In the genomic region with DNA sequence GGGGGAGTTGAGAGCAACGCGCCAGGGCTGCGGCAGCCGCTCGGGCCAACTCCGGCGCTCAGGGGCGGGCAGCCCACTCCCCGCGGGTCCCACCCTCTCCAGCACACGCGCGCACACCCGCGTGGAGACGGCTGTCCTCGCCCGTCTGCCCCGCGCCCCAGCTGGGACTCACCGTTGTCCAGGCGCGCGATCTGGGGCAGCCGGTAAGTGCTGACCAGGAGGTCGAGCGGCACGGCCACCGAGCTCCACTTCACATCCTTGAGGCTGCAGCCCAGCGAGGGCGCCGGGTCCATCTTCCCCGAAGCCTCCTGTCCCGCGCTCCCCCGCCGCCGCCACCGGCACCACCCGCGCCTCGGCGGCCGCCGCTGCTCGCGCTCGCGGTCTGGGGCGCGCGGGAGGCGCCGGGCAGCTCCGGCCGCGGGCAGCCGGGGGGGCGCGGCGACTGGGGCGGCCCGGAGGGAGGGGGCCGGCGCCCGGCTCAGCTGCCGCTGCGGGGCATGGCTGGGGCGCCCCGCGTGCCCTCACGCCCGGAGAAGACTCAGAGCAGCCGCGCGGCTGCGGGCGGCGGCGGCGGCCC, we compare ENCODE assay signal across 8 cellular contexts. TPM values are rescaled to one million over a fixed set of nuclear protein-coding genes. Genes with fewer than 3 reads are reported as not detected.
DNase-seq lines count a peak whose midpoint lies in the region; ATAC-seq and TF ChIP-seq lines count a peak whose summit lies in the region.

No MANE protein-coding gene starts in this region.

- TF ChIP-seq EP300 in suprapubic skin (IDR thresholded peaks at IDR 0.05), result no peak

- H3K9me3 ChIP-seq in BLaER1 (no peaks in the 10 kb centered on the region), Panc1 (ENCODE audit: control insufficient read depth, insufficient read depth, low read depth, low read length) (no peaks in the 10 kb centered on the region), suprapubic skin (no peaks in the 10 kb centered on the region)

- POLR2A ChIA-PET in Panc1 (lab: Charles Lee), result interaction anchor here (0.6 kb wide), 1 partner anchor 179 kb away, joined by 7 read pairs; no protein-coding TSS in a partner anchor

- H4K20me1 ChIP-seq in BLaER1, result no peaks in the 10 kb centered on the region

- WGBS in suprapubic skin, result 2% methylated on average over 10 of the region's 81 CpGs

- H3K4me3 Mint-ChIP-seq in chondrocyte (ENCODE audit: unreplicated experiment), result peak overlapping the region; percentile 86

- intact Hi-C loops in Panc1 (cut with micrococcal nuclease; ENCODE audit: unreplicated experiment), result loop anchor here (2.0 kb wide), 1 partner anchor 199 kb away; no protein-coding TSS in a partner anchor

- peak overlapping the region; percentile 75 for H3K27ac ChIP-seq in BLaER1
- no peak overlapping the region for H3K27ac ChIP-seq in Panc1 (ENCODE audit: low read length)
- peak overlapping the region; percentile 90 for H3K27ac ChIP-seq in suprapubic skin

- H3K4me1 ChIP-seq in BLaER1 (peaks cover 20% of the 10 kb centered on the region), Panc1 (ENCODE audit: control insufficient read depth, insufficient read depth, low read length) (peaks cover 8% of the 10 kb centered on the region), suprapubic skin (peaks cover 38% of the 10 kb centered on the region)

- DNase-seq in GM20000 (ENCODE audit: low spot score), result peak; percentile 49
- no peak for DNase-seq in Panc1 (ENCODE audit: low read depth, low spot score)
- DNase-seq in chondrocyte (ENCODE audit: low spot score), result peak; percentile 91
- peak; percentile 62 for DNase-seq in left lobe of liver (ENCODE audit: low spot score)
- peak; percentile 74 to 82 for DNase-seq in suprapubic skin (ENCODE audit: low spot score in 2 of 2)
- no peak for DNase-seq in NOMO-1 treated with dmso at 0.1 percent for 144 hours (lab: John Stamatoyannopoulos, UW; ENCODE audit: unreplicated experiment)

- H3K4me3 ChIP-seq in BLaER1 (peak overlapping the region; percentile 91), Panc1 (ENCODE audit: low read depth in 2 of 2, low read length in 2 of 2) (peak overlapping the region; percentile 67 to 71), suprapubic skin (peak overlapping the region; percentile 87)

- H3K36me3 Mint-ChIP-seq in chondrocyte (ENCODE audit: low read depth), result no peaks in the 10 kb centered on the region

- peak overlapping the region; percentile 85 for H3K4me2 ChIP-seq in BLaER1

- peak overlapping the region; percentile 78 for H3K27ac Mint-ChIP-seq in chondrocyte (ENCODE audit: unreplicated experiment)

- H3K36me3 ChIP-seq in BLaER1 (no peaks in the 10 kb centered on the region), Panc1 (ENCODE audit: control insufficient read depth, insufficient read depth, low read length) (no peaks in the 10 kb centered on the region), suprapubic skin (no peaks in the 10 kb centered on the region)

- CTCF ChIA-PET in Panc1 (lab: Charles Lee), result interaction anchor here (0.6 to 1.8 kb wide), 8 partner anchors 79 to 1622 kb away, joined by 3 to 19 read pairs (median 4); no protein-coding TSS in a partner anchor

- TF ChIP-seq CTCF in GM20000 (IDR thresholded peaks at IDR 0.05; ENCODE audit: extremely low read depth, missing control alignments) (no peak), Panc1 (IDR thresholded peaks at IDR 0.05) (no peak), chondrocyte (IDR thresholded peaks at IDR 0.05) (no peak), suprapubic skin (IDR thresholded peaks at IDR 0.05) (no peak)

- no peaks in the 10 kb centered on the region for H3K9me3 Mint-ChIP-seq in chondrocyte (ENCODE audit: low read depth)

- H3K27me3 ChIP-seq in BLaER1 (peaks cover 10% of the 10 kb centered on the region), Panc1 (ENCODE audit: control insufficient read depth, insufficient read depth, low read length) (no peaks in the 10 kb centered on the region), suprapubic skin (no peaks in the 10 kb centered on the region)

- H3K27me3 Mint-ChIP-seq in chondrocyte (ENCODE audit: low read depth), result peaks cover 6% of the 10 kb centered on the region

- in situ Hi-C loops in Panc1 (cut with HindIII; ENCODE audit: low pct_unique_long_range_greater_than_20kb, low sequenced_read_pairs), result no loop called here

- peak overlapping the region; percentile 80 for H3K9ac ChIP-seq in BLaER1

- BruUV-seq in Panc1 (replicated peaks; lab: Mats Ljungman, UMichigan), result no TSS peak

- TF ChIP-seq POLR2A in suprapubic skin (IDR thresholded peaks at IDR 0.05), result no peak

- H3K4me1 Mint-ChIP-seq in chondrocyte (ENCODE audit: low read depth), result peaks cover 26% of the 10 kb centered on the region

- ATAC-seq in Panc1, result peak; percentile 69
- peak; percentile 7 for ATAC-seq in left lobe of liver
- no peak for ATAC-seq in GM21825 (IDR thresholded peaks at IDR 0.05; ENCODE audit: unreplicated experiment)

RNA-seq across cellular contexts. Expression of a gene that starts 0.5 kb away (rescaled TPM):
- total RNA-seq in Panc1 (2021; ENCODE audit: unreplicated experiment) (4.7 TPM), chondrocyte (6.2 to 7.7 TPM (median 6.3 TPM) in 3 replicates), left lobe of liver (4.8 TPM), suprapubic skin (10 to 100 TPM; 42.9 to 70.8 (median 52.6) TPM)
- 1.4 TPM for polyA plus RNA-seq in Panc1 (2012; ENCODE audit: insufficient read length)

Comparison
In these comparisons a context has a peak if more than half of its experiments do, and no peak if none do; other contexts are left out.
1. DNase-seq: peak in GM20000 (single experiment), chondrocyte (single experiment), left lobe of liver (single experiment) and suprapubic skin (2 of 2); none in Panc1 (single experiment) and NOMO-1 treated with dmso at 0.1 percent for 144 hours (single experiment).
2. Peak in every context shown above with its lines, with median percentiles within 50 percentile points of each other: H3K4me3 ChIP-seq.